In the genomic region with DNA sequence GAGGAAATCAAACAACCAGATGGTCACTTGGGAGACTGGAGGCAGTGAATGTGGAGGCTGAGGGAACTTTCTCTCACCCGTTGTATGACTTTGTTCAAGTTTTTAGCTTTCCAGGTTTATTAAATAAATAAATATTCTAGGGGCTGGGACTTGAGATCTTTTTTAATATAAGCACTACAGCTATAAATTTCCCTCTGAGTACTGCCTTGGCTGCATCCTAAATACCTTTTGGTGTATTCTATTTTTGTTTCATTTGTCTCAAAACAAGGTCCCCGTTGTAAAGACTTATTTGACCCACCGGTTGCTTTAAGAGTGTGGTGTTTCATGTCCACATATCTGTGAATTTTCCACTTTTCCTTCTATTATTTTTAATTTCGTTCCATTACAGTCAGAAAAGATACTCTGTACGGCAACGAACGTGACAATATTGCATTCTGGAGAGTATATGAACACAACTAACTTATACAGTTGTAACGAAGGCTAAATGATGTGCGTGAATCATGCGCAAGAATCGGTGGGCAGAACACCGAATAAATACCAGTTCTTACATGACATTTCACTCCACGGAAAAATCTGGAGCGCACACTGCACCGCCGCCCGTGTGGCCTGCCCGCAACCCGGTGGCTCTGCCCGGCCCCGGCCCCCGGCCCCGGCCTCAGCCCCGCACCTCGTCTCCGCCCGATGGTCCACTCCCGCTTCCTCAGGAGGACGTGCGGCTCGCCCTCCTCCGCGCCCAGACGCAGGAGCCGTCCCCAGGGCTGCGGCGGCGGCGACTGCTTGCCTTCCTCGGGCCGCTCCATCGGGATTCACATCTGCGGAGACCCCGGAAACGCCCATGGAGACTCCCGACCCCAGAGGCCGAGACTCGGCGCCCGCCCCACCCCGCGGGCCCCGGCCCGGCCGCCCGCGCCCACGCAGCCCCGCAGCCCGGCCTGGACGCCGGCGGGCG, we compare ENCODE assay signal across 8 cellular contexts. TPM values are rescaled to one million over a fixed set of nuclear protein-coding genes. Genes with fewer than 3 reads are reported as not detected.
DNase-seq lines count a peak whose midpoint lies in the region; ATAC-seq and TF ChIP-seq lines count a peak whose summit lies in the region.

No MANE protein-coding gene starts in this region.

- peaks cover 65% of the 10 kb centered on the region for H3K36me3 Mint-ChIP-seq in activated CD4-positive, alpha-beta T cell treated with anti-CD3 and anti-CD28 coated beads, Interleukin-2, amount 10 ng/mL, durations not matched to agents 7 days and 5 days (ENCODE audit: low read depth)

- H3K27ac Mint-ChIP-seq in activated CD4-positive, alpha-beta T cell treated with anti-CD3 and anti-CD28 coated beads, Interleukin-2, amount 10 ng/mL, durations not matched to agents 7 days and 5 days: peak overlapping the region; percentile 88

- peaks cover 20% of the 10 kb centered on the region for H3K9me3 Mint-ChIP-seq in activated CD4-positive, alpha-beta T cell treated with anti-CD3 and anti-CD28 coated beads, Interleukin-2, amount 10 ng/mL, durations not matched to agents 7 days and 5 days

- H3F3A ChIP-seq in OCI-LY1 (ENCODE audit: insufficient read depth, low read length): no peaks in the 10 kb centered on the region

- 0 out of 2 replicates have a peak, but pooled peaks cover 7% of the 10 kb centered on the region for H3K79me2 ChIP-seq in OCI-LY1 (ENCODE audit: insufficient read depth, low read length)

- DNase-seq in activated CD4-positive, alpha-beta T cell treated with anti-CD3 and anti-CD28 coated beads, Interleukin-2, amount 10 ng/mL, durations not matched to agents 7 days and 5 days: peak; percentile 23
- no peak for DNase-seq in activated CD4-positive, alpha-beta T cell treated with anti-CD3 and anti-CD28 coated beads, Interleukin-2, amount 50 U/mL, for 4 hours
- peak; percentile 14 for DNase-seq in choroid plexus epithelial cell (ENCODE audit: low read depth)
- DNase-seq in lung microvascular endothelial cell (ENCODE audit: low read depth in 2 of 2): peak; percentile 29 to 31
- DNase-seq in upper lobe of right lung: no peak
- no peak for DNase-seq in cerebellar nuclear complex (lab: John Stamatoyannopoulos, UW)

- H3K27ac ChIP-seq in OCI-LY1 (ENCODE audit: low read depth, low read length, poor library complexity, severe bottlenecking): no peak overlapping the region
- peak overlapping the region; percentile 84 for H3K27ac ChIP-seq in upper lobe of right lung

- no peaks in the 10 kb centered on the region for H3K27me3 Mint-ChIP-seq in activated CD4-positive, alpha-beta T cell treated with anti-CD3 and anti-CD28 coated beads, Interleukin-2, amount 10 ng/mL, durations not matched to agents 7 days and 5 days

- peak overlapping the region; percentile 97 for H3K4me3 Mint-ChIP-seq in activated CD4-positive, alpha-beta T cell treated with anti-CD3 and anti-CD28 coated beads, Interleukin-2, amount 10 ng/mL, durations not matched to agents 7 days and 5 days

- no peak for TF ChIP-seq CTCF in OCI-LY1 (IDR thresholded peaks at IDR 0.05; ENCODE audit: low read length)
- no peak for TF ChIP-seq CTCF in choroid plexus epithelial cell (conservative IDR thresholded peaks at IDR 0.05; ENCODE audit: low read depth, low read length)
- no peak for TF ChIP-seq CTCF in upper lobe of right lung (IDR thresholded peaks at IDR 0.05)

- peak overlapping the region; percentile 81 for H3K9ac ChIP-seq in OCI-LY1 (ENCODE audit: low read length)

- H3K36me3 ChIP-seq in OCI-LY1 (ENCODE audit: insufficient read depth, low read length): peaks cover 42% of the 10 kb centered on the region
- no peaks in the 10 kb centered on the region for H3K36me3 ChIP-seq in upper lobe of right lung

- H3K9me2 ChIP-seq in OCI-LY1 (ENCODE audit: low read depth, low read length): no peaks in the 10 kb centered on the region

- H3K9me3 ChIP-seq in OCI-LY1 (ENCODE audit: low read length) (peaks cover 20% of the 10 kb centered on the region), upper lobe of right lung (no peaks in the 10 kb centered on the region)

- peak overlapping the region; percentile 85 for H3K4me2 ChIP-seq in OCI-LY1 (ENCODE audit: low read length)

- intact Hi-C loops in upper lobe of right lung (cut with DNase I): no loop called here

- H3K4me1 Mint-ChIP-seq in activated CD4-positive, alpha-beta T cell treated with anti-CD3 and anti-CD28 coated beads, Interleukin-2, amount 10 ng/mL, durations not matched to agents 7 days and 5 days: peaks cover 27% of the 10 kb centered on the region

- H3K4me1 ChIP-seq in OCI-LY1 (ENCODE audit: insufficient read depth, low read length, severe bottlenecking): peaks cover 12% of the 10 kb centered on the region
- peaks cover 8% of the 10 kb centered on the region for H3K4me1 ChIP-seq in upper lobe of right lung

- no peak overlapping the region for H2AFZ ChIP-seq in OCI-LY1 (ENCODE audit: low read length)

- POLR2A ChIA-PET in activated CD4-positive, alpha-beta T cell treated with anti-CD3 and anti-CD28 coated beads, Interleukin-2, amount 10 ng/mL, durations not matched to agents 7 days and 5 days (lab: Charles Lee): interaction anchor here (0.8 to 1.0 kb wide), 2 partner anchors 13 to 53 kb away, joined by 3 to 5 read pairs; no protein-coding TSS in a partner anchor

- CTCF ChIA-PET in activated CD4-positive, alpha-beta T cell treated with anti-CD3 and anti-CD28 coated beads, Interleukin-2, amount 10 ng/mL, durations not matched to agents 7 days and 5 days (lab: Charles Lee): interaction anchor here (0.9 kb wide), 3 partner anchors 18 to 122 kb away, joined by 3 to 4 read pairs (median 3); no protein-coding TSS in a partner anchor

- H3K4me3 ChIP-seq in OCI-LY1 (ENCODE audit: low read depth, low read length, poor library complexity, severe bottlenecking) (peak overlapping the region; percentile 99), choroid plexus epithelial cell (ENCODE audit: low read depth, low read length) (peak overlapping the region; percentile 72), upper lobe of right lung (peak overlapping the region; percentile 85)

- no peaks in the 10 kb centered on the region for H4K20me1 ChIP-seq in OCI-LY1 (ENCODE audit: insufficient read depth, low read length)

- ATAC-seq in HG02798 (IDR thresholded peaks at IDR 0.05; ENCODE audit: poor library complexity, unreplicated experiment) (peak; percentile 12), upper lobe of right lung (peak; percentile 2)

- H3K27me3 ChIP-seq in OCI-LY1 (ENCODE audit: insufficient read depth, low read length) (no peaks in the 10 kb centered on the region), upper lobe of right lung (no peaks in the 10 kb centered on the region)

RNA-seq across cellular contexts. Expression of a gene that starts 0.6 kb away (rescaled TPM):
- 10 to 100 TPM; 71.4 to 88.9 TPM for total RNA-seq in activated CD4-positive, alpha-beta T cell treated with anti-CD3 and anti-CD28 coated beads, Interleukin-2, amount 10 ng/mL, durations not matched to agents 7 days and 5 days
- 31.4 and 35.7 TPM in 2 replicates for total RNA-seq in lung microvascular endothelial cell
- total RNA-seq in upper lobe of right lung: 50.2 TPM

RNA-seq across cellular contexts. Expression of a gene that starts 58.1 kb away (rescaled TPM):
- total RNA-seq in activated CD4-positive, alpha-beta T cell treated with anti-CD3 and anti-CD28 coated beads, Interleukin-2, amount 10 ng/mL, durations not matched to agents 7 days and 5 days: 10 to 100 TPM; 43.9 to 51.4 TPM
- total RNA-seq in lung microvascular endothelial cell: 41.6 and 70.0 TPM in 2 replicates
- total RNA-seq in upper lobe of right lung: 65.3 TPM

Comparison
In these comparisons a context has a peak if more than half of its experiments do, and no peak if none do; other contexts are left out.
1. DNase-seq: peak in activated CD4-positive, alpha-beta T cell treated with anti-CD3 and anti-CD28 coated beads, Interleukin-2, amount 10 ng/mL, durations not matched to agents 7 days and 5 days (single experiment), choroid plexus epithelial cell (single experiment) and lung microvascular endothelial cell (2 of 2); none in activated CD4-positive, alpha-beta T cell treated with anti-CD3 and anti-CD28 coated beads, Interleukin-2, amount 50 U/mL, for 4 hours (0 of 2), upper lobe of right lung (single experiment) and cerebellar nuclear complex (0 of 2).
2. Peak in every context shown above with its lines, with median percentiles within 50 percentile points of each other: H3K4me3 ChIP-seq.